10 cellular contexts compared by ENCODE assay signal in genomic region chr11:45806937-45807791, GRCh38. TPM values are rescaled to one million over a fixed set of nuclear protein-coding genes. Genes with fewer than 3 reads are reported as not detected.
DNase-seq lines count a peak whose midpoint lies in the region; ATAC-seq, FAIRE-seq and TF ChIP-seq lines count a peak whose summit lies in the region.
"Had no signal": no experiment of that assay in that cellular context is flagged by ENCODE, and none has a peak within 500 bp of the region (broad histone marks: within the 10 kb centered on the region; RNA-seq: fewer than 3 reads in every experiment).

No MANE protein-coding gene starts in this region.

- peaks cover 0 to 11% of the 10 kb centered on the region in 2 experiments; a peak in 1 of 5 replicates for H3K27me3 ChIP-seq in HepG2 (ENCODE audit: control insufficient read depth in 1 of 2, insufficient read depth in 2 of 2, low read length in 2 of 2)

- TF ChIP-seq EP300 in HepG2 (IDR thresholded peaks at IDR 0.05; ENCODE audit: low read depth in 2 of 2, low read length in 2 of 2): no peak
- no peak for TF ChIP-seq EP300 in HepG2 (CRISPR knock-in tag; IDR thresholded peaks at IDR 0.05; ENCODE audit: borderline replicate concordance)

- peaks cover 8% of the 10 kb centered on the region for H3K36me3 Mint-ChIP-seq in stimulated activated naive CD8-positive, alpha-beta T cell treated with anti-CD3 and anti-CD28 coated beads, Interleukin-15, Interleukin-2, amounts not matched to agents 100 ng/mL and 50 ng/mL, for 24 hours (ENCODE audit: low read depth)

- BruUV-seq in HepG2 (replicated peaks; lab: Mats Ljungman, UMichigan): no TSS peak

- no peak overlapping the region for H2AFZ ChIP-seq in HepG2 (ENCODE audit: low read length)

- intact Hi-C loops in HepG2 (cut with micrococcal nuclease; ENCODE audit: unreplicated experiment): no loop called here

- no peaks in the 10 kb centered on the region for H3K9me3 Mint-ChIP-seq in stimulated activated naive CD8-positive, alpha-beta T cell treated with anti-CD3 and anti-CD28 coated beads, Interleukin-15, Interleukin-2, amounts not matched to agents 100 ng/mL and 50 ng/mL, for 24 hours

- POLR2A ChIA-PET in HepG2 (lab: Yijun Ruan, JAX): interaction anchor here (1.5 to 4.1 kb wide), 2 partner anchors 12 to 40 kb away, joined by 6 to 14 read pairs; partner anchors contain the start of gene CRY2

- H3K9me3 ChIP-seq in HepG2 (ENCODE audit: low read length): no peaks in the 10 kb centered on the region

- H3K9ac ChIP-seq in HepG2 (ENCODE audit: insufficient read depth, low read depth, low read length): peak overlapping the region; percentile 13; the same call in 1 of the 2 replicates

- H3K79me2 ChIP-seq in HepG2 (ENCODE audit: insufficient read depth, low read length): peaks cover 11% of the 10 kb centered on the region

- H3K27ac ChIP-seq in HepG2 (ENCODE audit: extremely low read length, insufficient read depth, low read length): no peak overlapping the region

- no peak overlapping the region for H3K27ac Mint-ChIP-seq in stimulated activated naive CD8-positive, alpha-beta T cell treated with anti-CD3 and anti-CD28 coated beads, Interleukin-15, Interleukin-2, amounts not matched to agents 100 ng/mL and 50 ng/mL, for 24 hours

- DNase-seq in stimulated activated naive CD8-positive, alpha-beta T cell treated with anti-CD3 and anti-CD28 coated beads, Interleukin-15, Interleukin-2, amounts not matched to agents 100 U/mL and 50 U/mL, for 24 hours: no peak
- DNase-seq in activated CD8-positive, alpha-beta memory T cell treated with anti-CD3 and anti-CD28 coated beads, Interleukin-2, amount 50 U/mL, for 48 hours: peak; percentile 29
- DNase-seq in HepG2 (ENCODE audit: low spot score): no peak
- DNase-seq in dermis blood vessel endothelial cell: no peak
- DNase-seq in SKM-1 (lab: John Stamatoyannopoulos, UW; ENCODE audit: unreplicated experiment): no peak
- no peak for DNase-seq in kidney glomerular epithelial cell (lab: John Stamatoyannopoulos, UW)
- no peak for DNase-seq in HCEC 1CT
- DNase-seq: EL, T-helper 9 cell had no signal

- H3K4me2 ChIP-seq in HepG2 (ENCODE audit: low read depth, low read length): peak overlapping the region; percentile 93

- H3K27me3 Mint-ChIP-seq in stimulated activated naive CD8-positive, alpha-beta T cell treated with anti-CD3 and anti-CD28 coated beads, Interleukin-15, Interleukin-2, amounts not matched to agents 100 ng/mL and 50 ng/mL, for 24 hours: no peaks in the 10 kb centered on the region

- WGBS in HepG2 (ENCODE audit: low lambda C conversion rate): 91% methylated on average over 7 of the region's 7 CpGs

- CTCF ChIA-PET in HepG2 (lab: Yijun Ruan, JAX; ENCODE audit: low intra/inter-chr PET ratio, low total read pairs): no interaction called here

- H3K36me3 ChIP-seq in HepG2 (replicated peaks in 1 of 2; ENCODE audit: control insufficient read depth in 1 of 2, insufficient read depth in 2 of 2, low read length in 2 of 2): peaks cover 1 to 16% of the 10 kb centered on the region in 2 experiments; a peak in 2 of 5 replicates

- peaks cover 43% of the 10 kb centered on the region for H3K4me1 Mint-ChIP-seq in stimulated activated naive CD8-positive, alpha-beta T cell treated with anti-CD3 and anti-CD28 coated beads, Interleukin-15, Interleukin-2, amounts not matched to agents 100 ng/mL and 50 ng/mL, for 24 hours (ENCODE audit: low read depth)

- FAIRE-seq in HepG2 (lab: Jason Lieb, UNC): no peak

- H4K20me1 ChIP-seq in HepG2 (ENCODE audit: insufficient read depth, low read length): no peaks in the 10 kb centered on the region; the same call in none of the 2 replicates

- no peak for ATAC-seq in stimulated activated naive CD8-positive, alpha-beta T cell treated with anti-CD3 and anti-CD28 coated beads, Interleukin-15, Interleukin-2, amounts not matched to agents 100 U/mL and 50 U/mL, for 24 hours
- ATAC-seq in HepG2: no peak

- H3K4me3 Mint-ChIP-seq in stimulated activated naive CD8-positive, alpha-beta T cell treated with anti-CD3 and anti-CD28 coated beads, Interleukin-15, Interleukin-2, amounts not matched to agents 100 ng/mL and 50 ng/mL, for 24 hours: peak overlapping the region; percentile 89

- no peak for TF ChIP-seq POLR2A in HepG2 (IDR thresholded peaks at IDR 0.05; ENCODE audit: insufficient read depth in 1 of 2, low read depth in 2 of 2, low read length in 2 of 2)

- in situ Hi-C loops in HepG2 (cut with HindIII; ENCODE audit: extremely low pct_ligation_motif_present, low pct_unique_long_range_greater_than_20kb): no loop called here

- TF ChIP-seq CTCF in HepG2 (CRISPR knock-in tag; IDR thresholded peaks at IDR 0.05): no peak

- H3K4me3 ChIP-seq in HepG2 (replicated peaks in 1 of 3; ENCODE audit: insufficient read depth in 1 of 3, low read depth in 2 of 3, low read length in 3 of 3): peak overlapping the region; percentile 81 to 89 (median 82); a peak in 4 of 6 replicates

- no peak for TF ChIP-seq RAD21 in HepG2 (CRISPR knock-in tag; IDR thresholded peaks at IDR 0.05)

- H3K4me1 ChIP-seq in HepG2 (ENCODE audit: insufficient read depth, low read length): peaks cover 32% of the 10 kb centered on the region

TF ChIP-seq in HepG2, 621 proteins besides CTCF, POLR2A, EP300 and RAD21:
- peak; percentile 72; the same call in 1 of the 2 replicates for TF ChIP-seq ZNF768 (CRISPR knock-in tag; IDR thresholded peaks at IDR 0.05)
- TF ChIP-seq HDAC6 (IDR thresholded peaks at IDR 0.05; ENCODE audit: low read depth, low read length): no peak
- TF ChIP-seq MYC (CRISPR knock-in tag; IDR thresholded peaks at IDR 0.05; ENCODE audit: borderline replicate concordance): no peak
- TF ChIP-seq, protein P1, sequence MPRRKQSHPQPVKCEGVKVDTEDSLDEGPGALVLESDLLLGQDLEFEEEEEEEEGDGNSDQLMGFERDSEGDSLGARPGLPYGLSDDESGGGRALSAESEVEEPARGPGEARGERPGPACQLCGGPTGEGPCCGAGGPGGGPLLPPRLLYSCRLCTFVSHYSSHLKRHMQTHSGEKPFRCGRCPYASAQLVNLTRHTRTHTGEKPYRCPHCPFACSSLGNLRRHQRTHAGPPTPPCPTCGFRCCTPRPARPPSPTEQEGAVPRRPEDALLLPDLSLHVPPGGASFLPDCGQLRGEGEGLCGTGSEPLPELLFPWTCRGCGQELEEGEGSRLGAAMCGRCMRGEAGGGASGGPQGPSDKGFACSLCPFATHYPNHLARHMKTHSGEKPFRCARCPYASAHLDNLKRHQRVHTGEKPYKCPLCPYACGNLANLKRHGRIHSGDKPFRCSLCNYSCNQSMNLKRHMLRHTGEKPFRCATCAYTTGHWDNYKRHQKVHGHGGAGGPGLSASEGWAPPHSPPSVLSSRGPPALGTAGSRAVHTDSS (CRISPR knock-in tag; conservative IDR thresholded peaks at IDR 0.05): no peak

RNA-seq across cellular contexts. Expression of gene SLC35C1, which starts 2.2 kb away (rescaled TPM):
- total RNA-seq in HepG2 (2016; rRNA removed; fragmentation: Illumina TruSeq; extraction: Trizol): 6.1 and 7.0 TPM in 2 replicates
- 2.8 and 3.3 TPM in 2 replicates for total RNA-seq in HepG2 (2016; cell fraction: cytosol; rRNA removed; fragmentation: Illumina TruSeq; extraction: Trizol; ENCODE audit: low read depth)
- 5.8 and 7.5 TPM in 2 replicates for total RNA-seq in HepG2 (2016; cell fraction: insoluble cytoplasmic fraction; rRNA removed; fragmentation: Illumina TruSeq; extraction: Trizol)
- total RNA-seq in HepG2 (2016; cell fraction: membrane; rRNA removed; fragmentation: Illumina TruSeq; extraction: Trizol): 9.9 and 10.1 TPM in 2 replicates
- total RNA-seq in HepG2 (2016; cell fraction: nucleus; rRNA removed; fragmentation: Illumina TruSeq; extraction: Trizol): 8.9 and 10.1 TPM in 2 replicates
- polyA plus RNA-seq in HepG2 (2011; rRNA removed): 2.6 and 2.9 TPM in 2 replicates
- polyA plus RNA-seq in HepG2 (2011; cell fraction: cytosol; rRNA removed): 1.8 and 3.3 TPM in 2 replicates
- 5.3 and 6.1 TPM in 2 replicates for polyA plus RNA-seq in HepG2 (2011; cell fraction: nucleus; rRNA removed)
- polyA plus RNA-seq in HepG2 (2012): 5.5 and 7.2 TPM in 2 replicates
- 4.4 and 5.2 TPM in 2 replicates for polyA plus RNA-seq in HepG2 (2016; cell fraction: cytosol; fragmentation: Illumina TruSeq; extraction: Trizol; ENCODE audit: low read depth)
- 8.6 and 9.4 TPM in 2 replicates for polyA plus RNA-seq in HepG2 (2016; cell fraction: insoluble cytoplasmic fraction; fragmentation: Illumina TruSeq; extraction: Trizol; ENCODE audit: low read depth)
- 10.8 and 11.1 TPM in 2 replicates for polyA plus RNA-seq in HepG2 (2016; cell fraction: membrane; fragmentation: Illumina TruSeq; extraction: Trizol; ENCODE audit: low read depth)
- 11.8 and 12.4 TPM in 2 replicates for polyA plus RNA-seq in HepG2 (2016; cell fraction: nucleus; fragmentation: Illumina TruSeq; extraction: Trizol; ENCODE audit: insufficient read depth, low read depth)
- polyA minus RNA-seq in HepG2 (2011; rRNA and poly(A)+ RNA removed; ENCODE audit: low replicate concordance): 22.9 and 26.1 TPM in 2 replicates
- 6.5 and 8.0 TPM in 2 replicates for polyA minus RNA-seq in HepG2 (2011; cell fraction: cytosol; rRNA and poly(A)+ RNA removed)
- polyA minus RNA-seq in HepG2 (2011; cell fraction: nucleus; rRNA and poly(A)+ RNA removed): 3.4 and 5.5 TPM in 2 replicates
- 4.8 and 14.2 TPM in 2 replicates for total RNA-seq in dermis blood vessel endothelial cell

RNA-seq across cellular contexts. Expression of gene CRY2, which starts 40.1 kb away (rescaled TPM):
- total RNA-seq in HepG2 (2016; rRNA removed; fragmentation: Illumina TruSeq; extraction: Trizol) (8.8 and 12.2 TPM in 2 replicates), dermis blood vessel endothelial cell (8.2 and 11.6 TPM in 2 replicates)
- 8.5 and 9.2 TPM in 2 replicates for total RNA-seq in HepG2 (2016; cell fraction: cytosol; rRNA removed; fragmentation: Illumina TruSeq; extraction: Trizol; ENCODE audit: low read depth)
- total RNA-seq in HepG2 (2016; cell fraction: insoluble cytoplasmic fraction; rRNA removed; fragmentation: Illumina TruSeq; extraction: Trizol): 7.8 and 11.7 TPM in 2 replicates
- total RNA-seq in HepG2 (2016; cell fraction: membrane; rRNA removed; fragmentation: Illumina TruSeq; extraction: Trizol): 7.7 and 7.9 TPM in 2 replicates
- 14.4 and 18.4 TPM in 2 replicates for total RNA-seq in HepG2 (2016; cell fraction: nucleus; rRNA removed; fragmentation: Illumina TruSeq; extraction: Trizol)
- polyA plus RNA-seq in HepG2 (2011; rRNA removed): 10.0 and 10.1 TPM in 2 replicates
- polyA plus RNA-seq in HepG2 (2011; cell fraction: cytosol; rRNA removed): 4.5 and 4.8 TPM in 2 replicates
- 42.1 and 49.3 TPM in 2 replicates for polyA plus RNA-seq in HepG2 (2011; cell fraction: nucleus; rRNA removed)
- polyA plus RNA-seq in HepG2 (2012): 8.4 and 8.8 TPM in 2 replicates
- 0.70 and 0.83 TPM in 2 replicates for polyA plus RNA-seq in HepG2 (2016; cell fraction: cytosol; fragmentation: Illumina TruSeq; extraction: Trizol; ENCODE audit: low read depth)
- 6.0 and 7.6 TPM in 2 replicates for polyA plus RNA-seq in HepG2 (2016; cell fraction: insoluble cytoplasmic fraction; fragmentation: Illumina TruSeq; extraction: Trizol; ENCODE audit: low read depth)
- polyA plus RNA-seq in HepG2 (2016; cell fraction: membrane; fragmentation: Illumina TruSeq; extraction: Trizol; ENCODE audit: low read depth): 1.9 and 2.1 TPM in 2 replicates
- polyA plus RNA-seq in HepG2 (2016; cell fraction: nucleus; fragmentation: Illumina TruSeq; extraction: Trizol; ENCODE audit: insufficient read depth, low read depth): 27.9 and 28.8 TPM in 2 replicates
- 28.6 and 30.6 TPM in 2 replicates for polyA minus RNA-seq in HepG2 (2011; rRNA and poly(A)+ RNA removed; ENCODE audit: low replicate concordance)
- 7.2 and 7.8 TPM in 2 replicates for polyA minus RNA-seq in HepG2 (2011; cell fraction: cytosol; rRNA and poly(A)+ RNA removed)
- polyA minus RNA-seq in HepG2 (2011; cell fraction: nucleus; rRNA and poly(A)+ RNA removed): 25.4 and 26.0 TPM in 2 replicates
